ENCODE assay signal across 6 cellular contexts in the genomic region with DNA sequence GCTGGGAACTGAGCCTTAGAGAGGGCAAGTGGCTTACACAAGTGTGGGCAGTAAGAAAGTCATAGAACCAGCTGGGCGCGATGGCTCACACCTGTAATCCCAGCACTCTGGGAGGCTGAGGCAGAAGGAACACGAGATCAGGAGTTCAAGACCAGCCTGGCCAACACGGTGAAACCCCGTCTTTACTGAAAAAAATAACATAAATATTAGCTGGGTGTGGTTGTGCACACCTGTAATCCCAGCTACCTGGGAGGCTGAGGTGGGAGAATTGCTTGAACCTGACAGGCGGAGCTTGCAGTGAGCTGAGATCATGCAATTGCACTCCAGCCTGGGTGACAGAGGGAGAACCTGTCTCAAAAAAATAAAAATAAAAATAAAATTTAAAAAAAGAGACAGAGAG. TPM values are rescaled to one million over a fixed set of nuclear protein-coding genes. Genes with fewer than 3 reads are reported as not detected.
"Had no signal": no experiment of that assay in that cellular context is flagged by ENCODE, and none has a peak within 500 bp of the region (broad histone marks: within the 10 kb centered on the region; RNA-seq: fewer than 3 reads in every experiment).

No MANE protein-coding gene starts in this region.

RNA-seq across cellular contexts. Expression of a gene that starts 13.7 kb away (rescaled TPM):
- total RNA-seq: PC-9, SK-MEL-5 had no signal

RNA-seq across cellular contexts. Expression of a gene that starts 59.0 kb away (rescaled TPM):
- total RNA-seq: activated CD8-positive, alpha-beta T cell treated with anti-CD3 and anti-CD28 coated beads, Interleukin-2, amount 10 ng/mL, durations not matched to agents 7 days and 5 days; activated naive CD8-positive, alpha-beta T cell treated with anti-CD3 and anti-CD28 coated beads for 36 hours; activated T-helper 17 cell treated with anti-CD3 and anti-CD28 coated beads, Interleukin-2, amount 50 U/mL, for 72 hours; OCI-LY7; PC-9 had no signal
